In genomic region chr16:17972460-17972943, GRCh38 we compare ENCODE assay signal across 35 cellular contexts.
A peak's percentile ranks its signal among the peaks of the same experiment; 100 is the strongest.
DNase-seq lines count a peak whose midpoint lies in the region; ATAC-seq and TF ChIP-seq lines count a peak whose summit lies in the region.
"Had no signal": no experiment of that assay in that cellular context is flagged by ENCODE, and none has a peak within 500 bp of the region (broad histone marks: within the 10 kb centered on the region; RNA-seq: fewer than 3 reads in every experiment).

No MANE protein-coding gene starts in this region.

- no peak overlapping the region for H3K27ac Mint-ChIP-seq in effector memory CD8-positive, alpha-beta T cell
- H3K27ac Mint-ChIP-seq: activated CD4-positive, alpha-beta T cell treated with anti-CD3 and anti-CD28 coated beads for 36 hours; activated CD8-positive, alpha-beta T cell treated with anti-CD3 and anti-CD28 coated beads, Interleukin-2, amount 10 ng/mL, durations not matched to agents 7 days and 5 days; activated T-helper 2 cell treated with anti-CD3 and anti-CD28 coated beads, Interferon-gamma antibody, Interleukin-2, Interleukin-4, amounts not matched to agents 10 μg/mL and 5 μg/mL and 100 μg/mL, durations not matched to agents 14 hours and 24 hours and 36 hours; stimulated activated naive CD8-positive, alpha-beta T cell treated with anti-CD3 and anti-CD28 coated beads, Interleukin-15, Interleukin-2, amounts not matched to agents 100 ng/mL and 50 ng/mL, for 24 hours; T-helper 2 cell treated with Interferon-gamma antibody and Interleukin-4, amounts not matched to agents 5 μg/mL and 100 μg/mL, for 36 hours had no signal

- H3K4me1 Mint-ChIP-seq in effector memory CD8-positive, alpha-beta T cell (ENCODE audit: low read depth in 2 of 2) = no peaks in the 10 kb centered on the region
- H3K4me1 Mint-ChIP-seq: activated CD4-positive, alpha-beta T cell treated with anti-CD3 and anti-CD28 coated beads for 36 hours had no signal

- H3K36me3 Mint-ChIP-seq in effector memory CD8-positive, alpha-beta T cell (ENCODE audit: insufficient read depth) = no peaks in the 10 kb centered on the region

- peaks cover 25 to 50% of the 10 kb centered on the region in 2 donors for H3K27me3 Mint-ChIP-seq in effector memory CD8-positive, alpha-beta T cell

- no peaks in the 10 kb centered on the region for H3K36me3 ChIP-seq in spleen
- H3K36me3 ChIP-seq: BLaER1, brain microvascular endothelial cell, esophagus squamous epithelium, pancreas had no signal

- peak; percentile 1 for DNase-seq in EH (ENCODE audit: low read depth)
- peak; percentile 5 for DNase-seq in RPMI7951 (ENCODE audit: low read depth)
- DNase-seq in lower leg skin (ENCODE audit: low spot score in 2 of 2) = peak; percentile 31 to 86
- DNase-seq in spleen = no peak
- no peak for DNase-seq in NCI-H774 (lab: John Stamatoyannopoulos, UW)
- no peak for DNase-seq in effector memory CD8-positive, alpha-beta T cell
- no peak for DNase-seq in activated CD4-positive, alpha-beta T cell treated with anti-CD3 and anti-CD28 coated beads, Interleukin-2, amount 50 U/mL, for 1 hour
- DNase-seq: ACHN; activated CD4-positive, alpha-beta T cell treated with anti-CD3 and anti-CD28 coated beads for 36 hours; activated CD8-positive, alpha-beta T cell treated with anti-CD3 and anti-CD28 coated beads, Interleukin-2, amount 10 ng/mL, durations not matched to agents 7 days and 5 days; activated naive CD4-positive, alpha-beta T cell treated with anti-CD3 and anti-CD28 coated beads, Interleukin-2, amount 50 U/mL, for 16 hours; amniotic stem cell; brain microvascular endothelial cell; cerebellar nuclear complex; dermis blood vessel endothelial cell; DMS153; esophagus squamous epithelium; foreskin melanocyte; left colon; mesendoderm; NCI-H1436 treated with DMSO at 0.1 percent for 48 hours; NCI-H226; NK-92 treated with Interleukin-12 subunit alpha and Interleukin-12 subunit beta, amount 100 ng/mL, for 24 hours; pancreas; PC-3; stimulated activated CD8-positive, alpha-beta memory T cell treated with anti-CD3 and anti-CD28 coated beads, Interleukin-4, amount 100 ng/mL, for 48 hours had no signal

- no peak for ATAC-seq in effector memory CD8-positive, alpha-beta T cell (replicated peaks)
- ATAC-seq in HG03097 (IDR thresholded peaks at IDR 0.05; ENCODE audit: low FRiP score, unreplicated experiment) = no peak
- ATAC-seq: activated CD4-positive, alpha-beta T cell treated with anti-CD3 and anti-CD28 coated beads for 36 hours; activated CD8-positive, alpha-beta T cell treated with anti-CD3 and anti-CD28 coated beads, Interleukin-2, amount 10 ng/mL, durations not matched to agents 7 days and 5 days; HCT116; left colon; PC-3; right cardiac atrium had no signal

- H3K9me3 ChIP-seq in spleen = peaks cover 0 to 3% (median 0%) of the 10 kb centered on the region in 8 donors
- H3K9me3 ChIP-seq: BLaER1, esophagus squamous epithelium, pancreas had no signal

- H3K4me3 ChIP-seq in lower leg skin (ENCODE audit: low read depth, poor library complexity, severe bottlenecking) (no peak overlapping the region), spleen (no peak overlapping the region)
- H3K4me3 ChIP-seq: BLaER1, esophagus squamous epithelium, hepatocyte, pancreas had no signal

- 39 to 50% methylated on average over 15 of the region's 15 CpGs for WGBS in lower leg skin, 2 donors
- 41 to 69% (median 49%) methylated on average over 11 to 15 of the region's 15 CpGs for WGBS in spleen, 5 donors

- no peak overlapping the region for H3K4me3 Mint-ChIP-seq in effector memory CD8-positive, alpha-beta T cell
- H3K4me3 Mint-ChIP-seq: activated CD4-positive, alpha-beta T cell treated with anti-CD3 and anti-CD28 coated beads for 36 hours; activated CD8-positive, alpha-beta T cell treated with anti-CD3 and anti-CD28 coated beads, Interleukin-2, amount 10 ng/mL, durations not matched to agents 7 days and 5 days; neural crest cell; stimulated activated naive CD8-positive, alpha-beta T cell treated with anti-CD3 and anti-CD28 coated beads, Interleukin-15, Interleukin-2, amounts not matched to agents 100 ng/mL and 50 ng/mL, for 24 hours; T-helper 2 cell treated with Interferon-gamma antibody and Interleukin-4, amounts not matched to agents 5 μg/mL and 100 μg/mL, for 36 hours had no signal

- intact Hi-C loops in lower leg skin (cut with DNase I; ENCODE audit: low total_unique reads) (no loop called here), spleen (cut with DNase I; ENCODE audit: low total_unique reads) (no loop called here)

- H3K4me1 ChIP-seq in spleen = peaks cover 0 to 23% (median 0%) of the 10 kb centered on the region in 6 donors
- H3K4me1 ChIP-seq: BLaER1, pancreas had no signal

- H3K27ac ChIP-seq in spleen = peak overlapping the region in 6 of 8 donors; percentile 20 to 73 (median 63)
- H3K27ac ChIP-seq: BLaER1, brain microvascular endothelial cell, hepatocyte, pancreas had no signal

- no peak for TF ChIP-seq POLR2A in lower leg skin (IDR thresholded peaks at IDR 0.05)
- TF ChIP-seq POLR2A in spleen (IDR thresholded peaks at IDR 0.05) = no peak

- H3K9me3 Mint-ChIP-seq in effector memory CD8-positive, alpha-beta T cell = no peaks in the 10 kb centered on the region
- H3K9me3 Mint-ChIP-seq: T-helper 2 cell treated with Interferon-gamma antibody and Interleukin-4, amounts not matched to agents 5 μg/mL and 100 μg/mL, for 36 hours had no signal

- H3K27me3 ChIP-seq in spleen (replicated peaks in 1 of 7) = peaks cover 0 to 26% (median 0%) of the 10 kb centered on the region in 7 donors
- H3K27me3 ChIP-seq: BLaER1, brain microvascular endothelial cell, hepatocyte, pancreas had no signal

- TF ChIP-seq CTCF in lower leg skin (IDR thresholded peaks at IDR 0.05) (no peak), spleen (IDR thresholded peaks at IDR 0.05 in 8 of 11, conservative IDR thresholded peaks at IDR 0.05 in 3 of 11) (no peak)

Comparison
In these comparisons a context has a peak if more than half of its experiments do, and no peak if none do; other contexts are left out.
1. DNase-seq: peak in EH (single experiment), RPMI7951 (single experiment) and lower leg skin (2 of 2); none in spleen (single experiment), NCI-H774 (single experiment), effector memory CD8-positive, alpha-beta T cell (0 of 3) and activated CD4-positive, alpha-beta T cell treated with anti-CD3 and anti-CD28 coated beads, Interleukin-2, amount 50 U/mL, for 1 hour (single experiment).